In genomic region chr1:230922620-230923019, GRCh38 we compare ENCODE assay signal across 14 cellular contexts. TPM values are rescaled to one million over a fixed set of nuclear protein-coding genes. Genes with fewer than 3 reads are reported as not detected.
DNase-seq lines count a peak whose midpoint lies in the region; ATAC-seq and TF ChIP-seq lines count a peak whose summit lies in the region.
"Had no signal": no experiment of that assay in that cellular context is flagged by ENCODE, and none has a peak within 500 bp of the region (broad histone marks: within the 10 kb centered on the region; RNA-seq: fewer than 3 reads in every experiment).

No MANE protein-coding gene starts in this region.

- DNase-seq in activated T-cell treated with anti-CD3 and anti-CD28 coated beads, Interleukin-2, amount 50 U/mL, for 24 hours: no peak
- DNase-seq in activated T-cell treated with anti-CD3 and anti-CD28 coated beads for 4 hours (no peak), NAMALWA (ENCODE audit: low spot score) (peak; percentile 17), chondrocyte (ENCODE audit: low spot score) (no peak), osteocyte (ENCODE audit: extremely low spot score, unreplicated experiment) (no peak), middle frontal gyrus (ENCODE audit: extremely low spot score, low spot score) (no peak), mesenteric fat pad (ENCODE audit: low spot score) (no peak)
- DNase-seq: activated T-cell treated with anti-CD3 and anti-CD28 coated beads, Interleukin-2, amount 50 U/mL, for 48 hours; lower lobe of right lung; NCI-H187 treated with DMSO at 0.1 percent for 48 hours; stimulated activated naive CD8-positive, alpha-beta T cell treated with anti-CD3 and anti-CD28 coated beads, Interleukin-15, amount 100 ng/mL, for 72 hours had no signal

- H3K27ac Mint-ChIP-seq in activated T-cell treated with anti-CD3 and anti-CD28 coated beads, Interleukin-2, amount 50 U/mL, for 24 hours: peak overlapping the region; percentile 67
- H3K27ac Mint-ChIP-seq in chondrocyte (ENCODE audit: unreplicated experiment) (no peak overlapping the region), osteocyte (ENCODE audit: unreplicated experiment) (no peak overlapping the region)
- H3K27ac Mint-ChIP-seq: neural progenitor cell had no signal

- no peaks in the 10 kb centered on the region for H3K9me3 Mint-ChIP-seq in activated T-cell treated with anti-CD3 and anti-CD28 coated beads, Interleukin-2, amount 50 U/mL, for 24 hours
- H3K9me3 Mint-ChIP-seq in chondrocyte (ENCODE audit: low read depth) (peaks cover 2% of the 10 kb centered on the region), osteocyte (ENCODE audit: unreplicated experiment) (no peaks in the 10 kb centered on the region)
- H3K9me3 Mint-ChIP-seq: neural progenitor cell; stimulated activated naive CD8-positive, alpha-beta T cell treated with anti-CD3 and anti-CD28 coated beads, Interleukin-15, amount 100 ng/mL, for 72 hours had no signal

- H3K4me3 Mint-ChIP-seq in activated T-cell treated with anti-CD3 and anti-CD28 coated beads, Interleukin-2, amount 50 U/mL, for 24 hours: no peak overlapping the region
- H3K4me3 Mint-ChIP-seq in chondrocyte (ENCODE audit: unreplicated experiment) (no peak overlapping the region), osteocyte (ENCODE audit: unreplicated experiment) (no peak overlapping the region)
- H3K4me3 Mint-ChIP-seq: neural progenitor cell; stimulated activated naive CD8-positive, alpha-beta T cell treated with anti-CD3 and anti-CD28 coated beads, Interleukin-15, amount 100 ng/mL, for 72 hours had no signal

- H3K27me3 Mint-ChIP-seq in activated T-cell treated with anti-CD3 and anti-CD28 coated beads, Interleukin-2, amount 50 U/mL, for 24 hours: no peaks in the 10 kb centered on the region
- no peaks in the 10 kb centered on the region for H3K27me3 Mint-ChIP-seq in chondrocyte (ENCODE audit: low read depth)
- no peaks in the 10 kb centered on the region for H3K27me3 Mint-ChIP-seq in osteocyte (ENCODE audit: unreplicated experiment)
- H3K27me3 Mint-ChIP-seq: stimulated activated naive CD8-positive, alpha-beta T cell treated with anti-CD3 and anti-CD28 coated beads, Interleukin-15, amount 100 ng/mL, for 72 hours had no signal

- H3K4me1 Mint-ChIP-seq in activated T-cell treated with anti-CD3 and anti-CD28 coated beads, Interleukin-2, amount 50 U/mL, for 24 hours (ENCODE audit: low read depth): no peaks in the 10 kb centered on the region
- H3K4me1 Mint-ChIP-seq in chondrocyte (ENCODE audit: low read depth): peaks cover 4% of the 10 kb centered on the region
- H3K4me1 Mint-ChIP-seq in osteocyte (ENCODE audit: unreplicated experiment): peaks cover 2% of the 10 kb centered on the region
- H3K4me1 Mint-ChIP-seq: neural progenitor cell; stimulated activated naive CD8-positive, alpha-beta T cell treated with anti-CD3 and anti-CD28 coated beads, Interleukin-15, amount 100 ng/mL, for 72 hours had no signal

- peaks cover 84% of the 10 kb centered on the region for H3K36me3 Mint-ChIP-seq in activated T-cell treated with anti-CD3 and anti-CD28 coated beads, Interleukin-2, amount 50 U/mL, for 24 hours (ENCODE audit: low read depth)
- peaks cover 35% of the 10 kb centered on the region for H3K36me3 Mint-ChIP-seq in chondrocyte (ENCODE audit: low read depth)
- peaks cover 36% of the 10 kb centered on the region for H3K36me3 Mint-ChIP-seq in osteocyte (ENCODE audit: unreplicated experiment)

- ATAC-seq in HG02870 (IDR thresholded peaks at IDR 0.05; ENCODE audit: unreplicated experiment): no peak
- ATAC-seq: activated CD4-positive, CD25-positive, alpha-beta regulatory T cell treated with anti-CD3 and anti-CD28 coated beads, Interleukin-2, amount 50 U/mL, for 24 hours; lower lobe of right lung; stimulated activated naive CD8-positive, alpha-beta T cell treated with anti-CD3 and anti-CD28 coated beads, Interleukin-15, amount 100 ng/mL, for 72 hours had no signal

- peak; percentile 59 for TF ChIP-seq CTCF in chondrocyte (IDR thresholded peaks at IDR 0.05)
- peak; percentile 24 for TF ChIP-seq CTCF in osteocyte (IDR thresholded peaks at IDR 0.05)

RNA-seq across cellular contexts. Expression of gene C1orf198, which starts 54.3 kb away (rescaled TPM):
- total RNA-seq in chondrocyte: 474 to 505 TPM (median 492 TPM) in 3 replicates
- total RNA-seq in osteocyte: 274 and 281 TPM in 2 replicates
- 64.5 TPM for total RNA-seq in mesenteric fat pad

RNA-seq across cellular contexts. Expression of gene TTC13, which starts 56.0 kb away (rescaled TPM):
- 24.9 to 36.5 TPM (median 27.1 TPM) in 3 replicates for total RNA-seq in chondrocyte
- 15.9 and 19.5 TPM in 2 replicates for total RNA-seq in osteocyte
- 16.1 TPM for total RNA-seq in mesenteric fat pad

RNA-seq across cellular contexts. Expression of gene ARV1, which starts 56.3 kb away (rescaled TPM):
- total RNA-seq in chondrocyte (14.0 to 20.4 TPM (median 15.5 TPM) in 3 replicates), osteocyte (16.2 and 17.1 TPM in 2 replicates), mesenteric fat pad (12.9 TPM)
